Comparison of ENCODE assay signal across 20 cellular contexts in the genomic region with DNA sequence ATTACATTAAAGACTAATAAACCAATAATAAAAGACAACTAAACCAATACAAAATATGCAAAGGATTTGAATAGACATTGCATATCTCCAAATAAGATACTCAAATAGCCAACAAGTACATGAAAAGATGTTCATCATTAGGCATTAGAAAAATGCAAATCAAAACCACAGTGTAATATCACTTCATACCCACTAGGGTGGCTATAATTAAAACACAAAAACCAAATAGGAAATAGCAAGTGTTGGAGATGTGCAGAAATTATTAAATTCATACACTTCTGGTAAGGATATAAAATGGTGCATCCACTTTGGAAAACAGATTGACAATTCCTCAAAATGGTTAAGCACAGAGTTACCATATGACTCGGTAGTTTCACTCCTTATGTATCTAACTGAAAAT.
"Had no signal": no experiment of that assay in that cellular context is flagged by ENCODE, and none has a peak within 500 bp of the region (broad histone marks: within the 10 kb centered on the region; RNA-seq: fewer than 3 reads in every experiment).

No MANE protein-coding gene starts in this region.

- H3K36me3 Mint-ChIP-seq: activated naive CD8-positive, alpha-beta T cell; naive B cell; stimulated activated memory B cell treated with anti-CD40 and anti-IgM and Interleukin-4, amounts not matched to agents 10 μg/mL and 1 μg/mL and 100 μg/mL, for 72 hours had no signal

- ATAC-seq: activated CD8-positive, alpha-beta T cell treated with anti-CD3 and anti-CD28 coated beads for 36 hours; activated T-cell treated with anti-CD3 and anti-CD28 coated beads, Interleukin-2, amount 50 U/mL, for 4 hours; stimulated activated memory B cell treated with anti-CD40 and anti-IgM and Interleukin-4, amounts not matched to agents 10 μg/mL and 1 μg/mL and 100 μg/mL, for 72 hours had no signal

- H2AFZ ChIP-seq: hepatocyte had no signal

- H3K4me2 ChIP-seq: hepatocyte had no signal

- H3K27ac Mint-ChIP-seq: activated B cell treated with CpG ODN at 0.5 μM for 24 hours; activated CD8-positive, alpha-beta T cell treated with anti-CD3 and anti-CD28 coated beads for 36 hours; activated naive CD8-positive, alpha-beta T cell; naive B cell; stimulated activated memory B cell treated with anti-CD40 and anti-IgM and Interleukin-4, amounts not matched to agents 10 μg/mL and 1 μg/mL and 100 μg/mL, for 72 hours had no signal

- H3K4me3 ChIP-seq: hepatocyte, lung had no signal

- H3K27me3 ChIP-seq: hepatocyte, neutrophil had no signal

- FAIRE-seq: TTC549, urothelium cell line had no signal

- H3K27ac ChIP-seq: epithelial cell of prostate, hepatocyte, neutrophil had no signal

- H3K36me3 ChIP-seq: neutrophil had no signal

- H3K4me3 Mint-ChIP-seq: activated B cell treated with CpG ODN at 0.5 μM for 24 hours; activated CD8-positive, alpha-beta T cell treated with anti-CD3 and anti-CD28 coated beads for 36 hours; activated naive CD8-positive, alpha-beta T cell; activated T-cell treated with anti-CD3 and anti-CD28 coated beads, Interleukin-2, amount 50 U/mL, for 4 hours; naive B cell; stimulated activated memory B cell treated with anti-CD40 and anti-IgM and Interleukin-4, amounts not matched to agents 10 μg/mL and 1 μg/mL and 100 μg/mL, for 72 hours had no signal

- H3K27me3 Mint-ChIP-seq: activated B cell treated with CpG ODN at 0.5 μM for 24 hours; activated CD8-positive, alpha-beta T cell treated with anti-CD3 and anti-CD28 coated beads for 36 hours; activated naive CD8-positive, alpha-beta T cell; naive B cell; stimulated activated memory B cell treated with anti-CD40 and anti-IgM and Interleukin-4, amounts not matched to agents 10 μg/mL and 1 μg/mL and 100 μg/mL, for 72 hours had no signal

- H3K79me2 ChIP-seq: hepatocyte had no signal

- H3K4me1 Mint-ChIP-seq: activated B cell treated with CpG ODN at 0.5 μM for 24 hours; naive B cell; stimulated activated memory B cell treated with anti-CD40 and anti-IgM and Interleukin-4, amounts not matched to agents 10 μg/mL and 1 μg/mL and 100 μg/mL, for 72 hours had no signal

- DNase-seq: activated B cell treated with CpG ODN at 0.5 μM for 24 hours; activated CD4-positive, alpha-beta T cell treated with anti-CD3 and anti-CD28 coated beads for 48 hours; activated CD8-positive, alpha-beta T cell treated with anti-CD3 and anti-CD28 coated beads for 36 hours; activated effector memory CD4-positive, alpha-beta T cell treated with anti-CD3 and anti-CD28 coated beads, Interleukin-2, amount 50 U/mL, for 16 hours; activated T-cell treated with anti-CD3 and anti-CD28 coated beads, Interleukin-2, amount 50 U/mL, for 4 hours; amniotic stem cell; central memory CD4-positive, alpha-beta T cell; effector CD8-positive, alpha-beta T cell; islet precursor cell; naive B cell; stimulated activated CD4-positive, alpha-beta T cell treated with anti-CD3 and anti-CD28 coated beads, Interleukin-2, amount 100 ng/mL, for 48 hours; T-helper 2 cell had no signal

- H3K9me3 Mint-ChIP-seq: activated B cell treated with CpG ODN at 0.5 μM for 24 hours; activated CD8-positive, alpha-beta T cell treated with anti-CD3 and anti-CD28 coated beads for 36 hours; activated T-cell treated with anti-CD3 and anti-CD28 coated beads, Interleukin-2, amount 50 U/mL, for 4 hours; stimulated activated memory B cell treated with anti-CD40 and anti-IgM and Interleukin-4, amounts not matched to agents 10 μg/mL and 1 μg/mL and 100 μg/mL, for 72 hours had no signal

- H3K9me3 ChIP-seq: neutrophil had no signal
